Comparison of ENCODE assay signal across 1 cellular context in genomic region chr4:98682719-98683118, GRCh38.
TF ChIP-seq lines count a peak whose summit lies in the region.

No MANE protein-coding gene starts in this region.

TF ChIP-seq in K562, 482 proteins besides CTCF, POLR2A, EP300 and RAD21 (continued from another document):
- TF ChIP-seq SIX5 (IDR thresholded peaks at IDR 0.05; ENCODE audit: borderline replicate concordance in 1 of 2, insufficient read depth in 1 of 2, low read depth in 1 of 2, low read length in 2 of 2) = no peak
- TF ChIP-seq BDP1 (IDR thresholded peaks at IDR 0.05; ENCODE audit: insufficient read depth, insufficient read length) = no peak
- no peak for TF ChIP-seq EHMT2 (IDR thresholded peaks at IDR 0.05)
- TF ChIP-seq UBTF (IDR thresholded peaks at IDR 0.05; ENCODE audit: borderline replicate concordance in 1 of 2, low read depth in 2 of 2, low read length in 2 of 2) = no peak
- TF ChIP-seq ZNF79 (CRISPR knock-in tag; IDR thresholded peaks at IDR 0.05; ENCODE audit: low read depth) = no peak
- no peak for TF ChIP-seq POU5F1 (IDR thresholded peaks at IDR 0.05; ENCODE audit: borderline replicate concordance, low read depth, low read length, partially characterized antibody)
- no peak for TF ChIP-seq ZNF23 (CRISPR knock-in tag; IDR thresholded peaks at IDR 0.05)
- TF ChIP-seq, protein P1, sequence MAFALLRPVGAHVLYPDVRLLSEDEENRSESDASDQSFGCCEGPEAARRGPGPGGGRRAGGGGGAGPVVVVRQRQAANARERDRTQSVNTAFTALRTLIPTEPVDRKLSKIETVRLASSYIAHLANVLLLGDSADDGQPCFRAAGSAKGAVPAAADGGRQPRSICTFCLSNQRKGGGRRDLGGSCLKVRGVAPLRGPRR (CRISPR knock-in tag; IDR thresholded peaks at IDR 0.05) = no peak
- TF ChIP-seq ZNF277 (CRISPR knock-in tag; IDR thresholded peaks at IDR 0.05; ENCODE audit: borderline replicate concordance) = no peak
- no peak for TF ChIP-seq NCOA4 (IDR thresholded peaks at IDR 0.05; ENCODE audit: partially characterized antibody)
- TF ChIP-seq SP2 (IDR thresholded peaks at IDR 0.05; ENCODE audit: extremely low read depth, low read depth, low read length, poor library complexity, severe bottlenecking) = no peak
- no peak for TF ChIP-seq RERE (CRISPR knock-in tag; IDR thresholded peaks at IDR 0.05; ENCODE audit: borderline replicate concordance)
- TF ChIP-seq, protein P2, sequence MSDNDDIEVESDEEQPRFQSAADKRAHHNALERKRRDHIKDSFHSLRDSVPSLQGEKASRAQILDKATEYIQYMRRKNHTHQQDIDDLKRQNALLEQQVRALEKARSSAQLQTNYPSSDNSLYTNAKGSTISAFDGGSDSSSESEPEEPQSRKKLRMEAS (CRISPR knock-in tag; IDR thresholded peaks at IDR 0.05) = no peak
- no peak for TF ChIP-seq ARID3B (CRISPR knock-in tag; IDR thresholded peaks at IDR 0.05; ENCODE audit: borderline replicate concordance)
- TF ChIP-seq NR4A1 (CRISPR knock-in tag; IDR thresholded peaks at IDR 0.05) = no peak
- TF ChIP-seq NR4A1 (tag; IDR thresholded peaks at IDR 0.05) = no peak
- TF ChIP-seq ILK (tag; IDR thresholded peaks at IDR 0.05; ENCODE audit: borderline replicate concordance, low read depth) = no peak
- TF ChIP-seq RBBP5 (IDR thresholded peaks at IDR 0.05; ENCODE audit: borderline replicate concordance, insufficient read depth, low read length, poor library complexity, severe bottlenecking) = no peak
- no peak for TF ChIP-seq ZNF282 (CRISPR knock-in tag; IDR thresholded peaks at IDR 0.05)
- TF ChIP-seq, protein P3, sequence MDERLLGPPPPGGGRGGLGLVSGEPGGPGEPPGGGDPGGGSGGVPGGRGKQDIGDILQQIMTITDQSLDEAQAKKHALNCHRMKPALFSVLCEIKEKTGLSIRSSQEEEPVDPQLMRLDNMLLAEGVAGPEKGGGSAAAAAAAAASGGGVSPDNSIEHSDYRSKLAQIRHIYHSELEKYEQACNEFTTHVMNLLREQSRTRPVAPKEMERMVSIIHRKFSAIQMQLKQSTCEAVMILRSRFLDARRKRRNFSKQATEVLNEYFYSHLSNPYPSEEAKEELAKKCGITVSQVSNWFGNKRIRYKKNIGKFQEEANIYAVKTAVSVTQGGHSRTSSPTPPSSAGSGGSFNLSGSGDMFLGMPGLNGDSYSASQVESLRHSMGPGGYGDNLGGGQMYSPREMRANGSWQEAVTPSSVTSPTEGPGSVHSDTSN (CRISPR knock-in tag; IDR thresholded peaks at IDR 0.05; ENCODE audit: low read depth) = no peak
- TF ChIP-seq, protein P3 (tag; conservative IDR thresholded peaks at IDR 0.05; ENCODE audit: low read depth) = no peak
- TF ChIP-seq IRF1 (CRISPR knock-in tag; IDR thresholded peaks at IDR 0.05; ENCODE audit: borderline replicate concordance) = no peak
- TF ChIP-seq HNRNPLL (IDR thresholded peaks at IDR 0.05; ENCODE audit: low read depth, low read length, poor library complexity, severe bottlenecking) = no peak
- TF ChIP-seq RHOXF2B (CRISPR knock-in tag; conservative IDR thresholded peaks at IDR 0.05) = no peak
- no peak for TF ChIP-seq ZNF583 (CRISPR knock-in tag; IDR thresholded peaks at IDR 0.05)
- TF ChIP-seq POLR2G (IDR thresholded peaks at IDR 0.05; ENCODE audit: low read depth, low read length) = no peak
- TF ChIP-seq, protein P4, sequence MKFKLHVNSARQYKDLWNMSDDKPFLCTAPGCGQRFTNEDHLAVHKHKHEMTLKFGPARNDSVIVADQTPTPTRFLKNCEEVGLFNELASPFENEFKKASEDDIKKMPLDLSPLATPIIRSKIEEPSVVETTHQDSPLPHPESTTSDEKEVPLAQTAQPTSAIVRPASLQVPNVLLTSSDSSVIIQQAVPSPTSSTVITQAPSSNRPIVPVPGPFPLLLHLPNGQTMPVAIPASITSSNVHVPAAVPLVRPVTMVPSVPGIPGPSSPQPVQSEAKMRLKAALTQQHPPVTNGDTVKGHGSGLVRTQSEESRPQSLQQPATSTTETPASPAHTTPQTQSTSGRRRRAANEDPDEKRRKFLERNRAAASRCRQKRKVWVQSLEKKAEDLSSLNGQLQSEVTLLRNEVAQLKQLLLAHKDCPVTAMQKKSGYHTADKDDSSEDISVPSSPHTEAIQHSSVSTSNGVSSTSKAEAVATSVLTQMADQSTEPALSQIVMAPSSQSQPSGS (CRISPR knock-in tag; IDR thresholded peaks at IDR 0.05) = no peak
- TF ChIP-seq TFAM (CRISPR knock-in tag; conservative IDR thresholded peaks at IDR 0.05) = no peak
TF ChIP-seq in K562: peak in this region for 62.
